11 cellular contexts compared by ENCODE assay signal in genomic region chr3:54915976-54916375, GRCh38. TPM values are rescaled to one million over a fixed set of nuclear protein-coding genes. Genes with fewer than 3 reads are reported as not detected.
"Had no signal": no experiment of that assay in that cellular context is flagged by ENCODE, and none has a peak within 500 bp of the region (broad histone marks: within the 10 kb centered on the region; RNA-seq: fewer than 3 reads in every experiment).

No MANE protein-coding gene starts in this region.

- H3K27ac ChIP-seq: HL-60 had no signal

- H3K4me1 ChIP-seq: HAP-1 had no signal

- H3K4me3 ChIP-seq: GM23248, HAP-1, K562 had no signal

- H3K4me3 Mint-ChIP-seq: HFFc6 had no signal

- H3K9ac ChIP-seq: GM23248 had no signal

- ATAC-seq: HCT116, HepG2, K562 had no signal

- H3K36me3 ChIP-seq: HAP-1 had no signal

- H3K9me3 ChIP-seq: HAP-1 had no signal

- DNase-seq: GM23248, GOT3, H7, HFFc6 had no signal

- H3K27ac Mint-ChIP-seq: HFFc6 had no signal

RNA-seq across cellular contexts. Expression of gene LRTM1, which starts 11.9 kb away (rescaled TPM):
- total RNA-seq: GM23248, H4, H7, HepG2, HFFc6, HT1080, K562 had no signal
